In the genomic region with DNA sequence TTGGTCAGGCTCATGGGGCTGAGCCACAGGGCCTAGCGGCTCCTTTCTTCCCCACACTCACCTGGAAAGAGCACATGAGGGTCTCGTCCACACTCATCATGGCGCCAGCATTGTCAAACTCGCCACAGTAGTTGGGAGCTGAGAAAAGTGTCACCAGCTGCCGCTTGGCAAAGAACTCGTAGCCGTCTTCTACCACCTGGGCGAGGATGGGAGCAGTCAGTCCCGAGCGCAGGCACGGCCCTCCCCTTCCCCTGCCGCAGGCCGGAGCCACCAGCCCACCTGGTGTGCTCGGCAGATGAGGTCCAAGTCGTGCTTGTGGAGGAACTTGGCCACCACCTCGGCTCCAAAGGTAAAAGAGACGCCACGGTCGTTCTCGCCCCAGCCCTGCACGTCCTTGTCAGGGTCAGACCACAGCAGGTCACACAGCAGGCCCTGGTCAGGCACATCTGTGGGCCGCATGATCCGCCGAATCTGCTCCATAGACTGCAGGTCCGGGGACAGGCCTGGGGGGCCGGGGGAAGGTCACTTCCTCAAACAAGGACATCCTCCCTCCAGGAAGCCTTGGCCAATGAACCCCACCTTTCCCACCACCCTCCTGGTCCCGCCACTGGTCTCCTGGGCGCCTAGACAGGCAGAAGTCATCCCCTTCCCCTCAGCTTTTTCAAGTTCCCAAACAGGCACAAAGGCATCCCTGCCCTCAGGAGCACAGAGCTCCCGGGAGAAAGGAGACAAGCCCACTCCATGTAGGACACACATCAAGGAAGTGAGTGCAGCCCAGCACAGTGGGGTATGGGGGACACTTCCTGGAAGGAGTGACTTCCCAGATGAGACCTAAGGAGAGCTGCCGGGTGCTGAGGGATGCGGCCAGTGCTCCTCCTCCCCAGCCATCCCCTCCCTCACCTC, we compare ENCODE assay signal across 13 cellular contexts. TPM values are rescaled to one million over a fixed set of nuclear protein-coding genes. Genes with fewer than 3 reads are reported as not detected.
DNase-seq lines count a peak whose midpoint lies in the region; ATAC-seq and TF ChIP-seq lines count a peak whose summit lies in the region.
"Had no signal": no experiment of that assay in that cellular context is flagged by ENCODE, and none has a peak within 500 bp of the region (broad histone marks: within the 10 kb centered on the region; RNA-seq: fewer than 3 reads in every experiment).

No MANE protein-coding gene starts in this region.

- no peak overlapping the region for H3K27ac Mint-ChIP-seq in GM23338
- peak overlapping the region; percentile 22 for H3K27ac Mint-ChIP-seq in activated T-helper 2 cell treated with anti-CD3 and anti-CD28 coated beads, Interferon-gamma antibody, Interleukin-2, Interleukin-4, amounts not matched to agents 10 μg/mL and 5 μg/mL and 100 μg/mL, durations not matched to agents 14 hours and 24 hours and 36 hours
- peak overlapping the region in 8 of 9 donors; percentile 4 to 92 (median 76) for H3K27ac Mint-ChIP-seq in naive thymus-derived CD4-positive, alpha-beta T cell
- H3K27ac Mint-ChIP-seq in effector memory CD8-positive, alpha-beta T cell = peak overlapping the region in 1 of 2 donors; percentile 88

- H2AFZ ChIP-seq in GM23338 = no peak overlapping the region

- H3K27ac ChIP-seq in BLaER1 = peak overlapping the region; percentile 12; the same call in 1 of the 2 replicates
- 0 out of 2 replicates have a peak overlapping the region, but pooled peaks have one; percentile 32 for H3K27ac ChIP-seq in GM23338 (ENCODE audit: low read depth)
- peak overlapping the region; percentile 75 for H3K27ac ChIP-seq in naive thymus-derived CD4-positive, alpha-beta T cell (ENCODE audit: low read depth, low read length)
- H3K27ac ChIP-seq: SJSA1 had no signal

- no peaks in the 10 kb centered on the region for H3K9me3 ChIP-seq in BLaER1
- no peaks in the 10 kb centered on the region for H3K9me3 ChIP-seq in naive thymus-derived CD4-positive, alpha-beta T cell (ENCODE audit: control insufficient read depth in 2 of 3, low read length in 3 of 3)

- peak overlapping the region; percentile 18; the same call in 1 of the 2 replicates for H3K4me3 ChIP-seq in BLaER1
- H3K4me3 ChIP-seq in GM23338 = no peak overlapping the region
- no peak overlapping the region for H3K4me3 ChIP-seq in naive thymus-derived CD4-positive, alpha-beta T cell (ENCODE audit: low read length)
- H3K4me3 ChIP-seq: SJSA1 had no signal

- no peaks in the 10 kb centered on the region for H3K9me2 ChIP-seq in GM23338 (ENCODE audit: insufficient read depth)

- peak overlapping the region; percentile 96 for H3K9ac ChIP-seq in BLaER1

- H3K4me3 Mint-ChIP-seq in GM23338 = peak overlapping the region; percentile 29; the same call in 1 of the 3 replicates
- peak overlapping the region; percentile 87 for H3K4me3 Mint-ChIP-seq in activated T-helper 2 cell treated with anti-CD3 and anti-CD28 coated beads, Interferon-gamma antibody, Interleukin-2, Interleukin-4, amounts not matched to agents 10 μg/mL and 5 μg/mL and 100 μg/mL, durations not matched to agents 14 hours and 24 hours and 36 hours (ENCODE audit: low read depth)
- peak overlapping the region in 9 of 10 donors; percentile 10 to 99 (median 60) for H3K4me3 Mint-ChIP-seq in naive thymus-derived CD4-positive, alpha-beta T cell
- peak overlapping the region in 1 of 2 donors; percentile 99 for H3K4me3 Mint-ChIP-seq in effector memory CD8-positive, alpha-beta T cell

- no peak for ATAC-seq in GM23338
- no peak for ATAC-seq in naive thymus-derived CD4-positive, alpha-beta T cell
- no peak for ATAC-seq in effector memory CD8-positive, alpha-beta T cell (replicated peaks)
- ATAC-seq in HG02970 (IDR thresholded peaks at IDR 0.05; ENCODE audit: low FRiP score, unreplicated experiment) = no peak

- H3K79me2 ChIP-seq in GM23338 (replicated peaks; ENCODE audit: insufficient read depth) = peaks cover 16% of the 10 kb centered on the region

- intact Hi-C loops in activated T-helper 2 cell treated with anti-CD3 and anti-CD28 coated beads, Interferon-gamma antibody, Interleukin-2, Interleukin-4, amounts not matched to agents 10 μg/mL and 5 μg/mL and 100 μg/mL, durations not matched to agents 14 hours and 24 hours and 36 hours (cut with micrococcal nuclease) = no loop called here
- intact Hi-C loops in naive thymus-derived CD4-positive, alpha-beta T cell (cut with micrococcal nuclease) = no loop called here

- H3K4me1 ChIP-seq in BLaER1 = peaks cover 78% of the 10 kb centered on the region
- peaks cover 24% of the 10 kb centered on the region for H3K4me1 ChIP-seq in GM23338 (ENCODE audit: insufficient read depth)
- H3K4me1 ChIP-seq in naive thymus-derived CD4-positive, alpha-beta T cell (ENCODE audit: control insufficient read depth in 2 of 2, insufficient read depth in 2 of 2, low read length in 2 of 2) = peaks cover 44 to 54% of the 10 kb centered on the region in 2 donors

- H3K36me3 ChIP-seq in BLaER1 (peaks cover 64% of the 10 kb centered on the region), GM23338 (ENCODE audit: insufficient read depth) (no peaks in the 10 kb centered on the region)
- H3K36me3 ChIP-seq in naive thymus-derived CD4-positive, alpha-beta T cell (ENCODE audit: control insufficient read depth in 2 of 3, insufficient read depth in 3 of 3, low read length in 3 of 3) = peaks cover 13 to 59% (median 14%) of the 10 kb centered on the region in 3 experiments

- H3K4me1 Mint-ChIP-seq in GM23338 = peaks cover 30% of the 10 kb centered on the region
- peaks cover 26% of the 10 kb centered on the region for H3K4me1 Mint-ChIP-seq in activated T-helper 2 cell treated with anti-CD3 and anti-CD28 coated beads, Interferon-gamma antibody, Interleukin-2, Interleukin-4, amounts not matched to agents 10 μg/mL and 5 μg/mL and 100 μg/mL, durations not matched to agents 14 hours and 24 hours and 36 hours (ENCODE audit: low read depth)
- peaks cover 24 to 55% (median 43%) of the 10 kb centered on the region in 7 donors for H3K4me1 Mint-ChIP-seq in naive thymus-derived CD4-positive, alpha-beta T cell
- H3K4me1 Mint-ChIP-seq in effector memory CD8-positive, alpha-beta T cell (ENCODE audit: low read depth in 2 of 2) = peaks cover 32 to 35% of the 10 kb centered on the region in 2 donors

- H4K20me1 ChIP-seq in BLaER1 (peaks cover 69% of the 10 kb centered on the region), GM23338 (replicated peaks; ENCODE audit: insufficient read depth) (peaks cover 8% of the 10 kb centered on the region; the same call in 1 of the 2 replicates)

- H3F3A ChIP-seq in GM23338 (replicated peaks; ENCODE audit: low read depth) = 0 out of 2 replicates have a peak, but pooled peaks cover 4% of the 10 kb centered on the region

- no peak for TF ChIP-seq CTCF in GM23338 (conservative IDR thresholded peaks at IDR 0.05; ENCODE audit: low read depth in 2 of 2)

- peak overlapping the region; percentile 90 for H3K4me2 ChIP-seq in BLaER1
- no peak overlapping the region for H3K4me2 ChIP-seq in GM23338

- H3K9me3 Mint-ChIP-seq in GM23338 = no peaks in the 10 kb centered on the region
- H3K9me3 Mint-ChIP-seq in activated T-helper 2 cell treated with anti-CD3 and anti-CD28 coated beads, Interferon-gamma antibody, Interleukin-2, Interleukin-4, amounts not matched to agents 10 μg/mL and 5 μg/mL and 100 μg/mL, durations not matched to agents 14 hours and 24 hours and 36 hours = no peaks in the 10 kb centered on the region
- H3K9me3 Mint-ChIP-seq in naive thymus-derived CD4-positive, alpha-beta T cell = no peaks in the 10 kb centered on the region
- H3K9me3 Mint-ChIP-seq in effector memory CD8-positive, alpha-beta T cell = no peaks in the 10 kb centered on the region

- DNase-seq in GM23338 (ENCODE audit: low spot score) (no peak), cerebellum (ENCODE audit: low spot score) (no peak), occipital lobe (lab: John Stamatoyannopoulos, UW) (no peak)
- DNase-seq in activated T-helper 2 cell treated with anti-CD3 and anti-CD28 coated beads, Interferon-gamma antibody, Interleukin-2, Interleukin-4, amounts not matched to agents 10 μg/mL and 5 μg/mL and 100 μg/mL, durations not matched to agents 14 hours and 24 hours and 36 hours (ENCODE audit: low spot score) = no peak
- no peak for DNase-seq in naive thymus-derived CD4-positive, alpha-beta T cell
- DNase-seq in effector memory CD8-positive, alpha-beta T cell = no peak
- DNase-seq: activated CD4-positive, CD25-positive, alpha-beta regulatory T cell; activated gamma-delta T cell treated with Interleukin-2 at 50 U/mL for 16 hours; NCI-H187; NCI-H526 treated with DMSO at 0.1 percent for 48 hours had no signal

- H3K27me3 Mint-ChIP-seq in GM23338 (ENCODE audit: insufficient read depth, low read depth, poor library complexity) = peaks cover 14% of the 10 kb centered on the region
- H3K27me3 Mint-ChIP-seq in activated T-helper 2 cell treated with anti-CD3 and anti-CD28 coated beads, Interferon-gamma antibody, Interleukin-2, Interleukin-4, amounts not matched to agents 10 μg/mL and 5 μg/mL and 100 μg/mL, durations not matched to agents 14 hours and 24 hours and 36 hours (ENCODE audit: low read depth) = no peaks in the 10 kb centered on the region
- no peaks in the 10 kb centered on the region for H3K27me3 Mint-ChIP-seq in naive thymus-derived CD4-positive, alpha-beta T cell
- H3K27me3 Mint-ChIP-seq in effector memory CD8-positive, alpha-beta T cell = no peaks in the 10 kb centered on the region

- H3K27me3 ChIP-seq in BLaER1 (no peaks in the 10 kb centered on the region), GM23338 (ENCODE audit: insufficient read depth) (no peaks in the 10 kb centered on the region)
- H3K27me3 ChIP-seq in naive thymus-derived CD4-positive, alpha-beta T cell (ENCODE audit: control insufficient read depth in 2 of 2, insufficient read depth in 2 of 2, low read length in 2 of 2) = no peaks in the 10 kb centered on the region
- H3K27me3 ChIP-seq: SJSA1 had no signal

- POLR2A ChIA-PET in naive thymus-derived CD4-positive, alpha-beta T cell (lab: Charles Lee) = interaction anchor here (1.1 to 25.4 kb wide), 8 partner anchors 10 to 122 kb away, joined by 3 to 1530 read pairs (median 6); a partner anchor contains a TSS

- CTCF ChIA-PET in naive thymus-derived CD4-positive, alpha-beta T cell (lab: Charles Lee) = interaction anchor here (1.2 to 6.0 kb wide), 3 partner anchors 40 to 232 kb away, joined by 3 to 37 read pairs (median 4); a partner anchor contains a TSS

- peaks cover 38% of the 10 kb centered on the region for H3K36me3 Mint-ChIP-seq in GM23338 (ENCODE audit: low read depth)
- H3K36me3 Mint-ChIP-seq in activated T-helper 2 cell treated with anti-CD3 and anti-CD28 coated beads, Interferon-gamma antibody, Interleukin-2, Interleukin-4, amounts not matched to agents 10 μg/mL and 5 μg/mL and 100 μg/mL, durations not matched to agents 14 hours and 24 hours and 36 hours (ENCODE audit: low read depth) = peaks cover 39% of the 10 kb centered on the region
- peaks cover 0 to 27% (median 0%) of the 10 kb centered on the region in 5 donors for H3K36me3 Mint-ChIP-seq in naive thymus-derived CD4-positive, alpha-beta T cell
- H3K36me3 Mint-ChIP-seq in effector memory CD8-positive, alpha-beta T cell (ENCODE audit: insufficient read depth) = peaks cover 62% of the 10 kb centered on the region

RNA-seq across cellular contexts. Expression of a gene that starts 2.7 kb away (rescaled TPM):
- total RNA-seq in GM23338 (2014; rRNA removed; shearing (Covaris generic)) = 227 and 237 TPM in 2 replicates
- 217 TPM in 2 replicates for polyA plus RNA-seq in GM23338 (2016; fragmentation: Nextera tagmentation; extraction: Ambion mirVana)
- 250 and 262 TPM in 2 replicates for total RNA-seq in activated T-helper 2 cell treated with anti-CD3 and anti-CD28 coated beads, Interferon-gamma antibody, Interleukin-2, Interleukin-4, amounts not matched to agents 10 μg/mL and 5 μg/mL and 100 μg/mL, durations not matched to agents 14 hours and 24 hours and 36 hours
- total RNA-seq in naive thymus-derived CD4-positive, alpha-beta T cell = 100 to 1,000 TPM in 4 of 5 experiments, 10 to 100 TPM in 1; 83.0 to 339 (median 122) TPM
- polyA plus RNA-seq in naive thymus-derived CD4-positive, alpha-beta T cell = 100 to 1,000 TPM; 350 to 363 TPM
- total RNA-seq in cerebellum (41.6 TPM), occipital lobe (53.5 TPM)

RNA-seq across cellular contexts. Expression of a gene that starts 5.0 kb away (rescaled TPM):
- total RNA-seq in GM23338 (2014; rRNA removed; shearing (Covaris generic)) = 0.31 and 0.35 TPM in 2 replicates
- polyA plus RNA-seq in GM23338 (2016; fragmentation: Nextera tagmentation; extraction: Ambion mirVana) = 0.17 and 0.31 TPM in 2 replicates
- total RNA-seq in activated T-helper 2 cell treated with anti-CD3 and anti-CD28 coated beads, Interferon-gamma antibody, Interleukin-2, Interleukin-4, amounts not matched to agents 10 μg/mL and 5 μg/mL and 100 μg/mL, durations not matched to agents 14 hours and 24 hours and 36 hours = 112 and 118 TPM in 2 replicates
- total RNA-seq in naive thymus-derived CD4-positive, alpha-beta T cell = 100 to 1,000 TPM; 243 to 425 (median 346) TPM
- polyA plus RNA-seq in naive thymus-derived CD4-positive, alpha-beta T cell = 100 to 1,000 TPM; 225 to 366 TPM
- total RNA-seq in cerebellum (not detected), occipital lobe (0.16 TPM)
- total RNA-seq: SJSA1 had no signal

RNA-seq across cellular contexts. Expression of a gene that starts 7.1 kb away (rescaled TPM):
- 13.9 and 16.5 TPM in 2 replicates for total RNA-seq in GM23338 (2014; rRNA removed; shearing (Covaris generic))
- 17.0 and 18.9 TPM in 2 replicates for polyA plus RNA-seq in GM23338 (2016; fragmentation: Nextera tagmentation; extraction: Ambion mirVana)
- 32.1 and 34.1 TPM in 2 replicates for total RNA-seq in activated T-helper 2 cell treated with anti-CD3 and anti-CD28 coated beads, Interferon-gamma antibody, Interleukin-2, Interleukin-4, amounts not matched to agents 10 μg/mL and 5 μg/mL and 100 μg/mL, durations not matched to agents 14 hours and 24 hours and 36 hours
- total RNA-seq in naive thymus-derived CD4-positive, alpha-beta T cell = 10 to 100 TPM; 25.6 to 48.0 (median 45.0) TPM
- 1 to 10 TPM; 6.3 to 7.2 TPM for polyA plus RNA-seq in naive thymus-derived CD4-positive, alpha-beta T cell
- total RNA-seq in cerebellum (19.6 TPM), occipital lobe (14.0 TPM)

RNA-seq across cellular contexts. Expression of a gene that starts 16.6 kb away (rescaled TPM):
- 0.27 and 0.76 TPM in 2 replicates for total RNA-seq in GM23338 (2014; rRNA removed; shearing (Covaris generic))
- 0.52 and 0.63 TPM in 2 replicates for polyA plus RNA-seq in GM23338 (2016; fragmentation: Nextera tagmentation; extraction: Ambion mirVana)
- 0.51 and 0.68 TPM in 2 replicates for total RNA-seq in activated T-helper 2 cell treated with anti-CD3 and anti-CD28 coated beads, Interferon-gamma antibody, Interleukin-2, Interleukin-4, amounts not matched to agents 10 μg/mL and 5 μg/mL and 100 μg/mL, durations not matched to agents 14 hours and 24 hours and 36 hours
- total RNA-seq in naive thymus-derived CD4-positive, alpha-beta T cell = 10 to 100 TPM in 2 of 5 experiments, 1 to 10 TPM in 2, under 1 TPM in 1; 0.53 to 14.2 (median 5.1) TPM
- polyA plus RNA-seq in naive thymus-derived CD4-positive, alpha-beta T cell = 1 to 10 TPM in 1 of 2 donors, under 1 TPM in 1; 0.97 to 1.4 TPM
- total RNA-seq in cerebellum (0.18 TPM), occipital lobe (0.16 TPM)
- total RNA-seq: SJSA1 had no signal

RNA-seq across cellular contexts. Expression of a gene that starts 25.5 kb away (rescaled TPM):
- total RNA-seq in GM23338 (2014; rRNA removed; shearing (Covaris generic)) = 0.19 TPM in 1 of 2 replicates, not detected in the other
- 0.17 and 0.32 TPM in 2 replicates for polyA plus RNA-seq in GM23338 (2016; fragmentation: Nextera tagmentation; extraction: Ambion mirVana)
- 2.9 and 3.0 TPM in 2 replicates for total RNA-seq in activated T-helper 2 cell treated with anti-CD3 and anti-CD28 coated beads, Interferon-gamma antibody, Interleukin-2, Interleukin-4, amounts not matched to agents 10 μg/mL and 5 μg/mL and 100 μg/mL, durations not matched to agents 14 hours and 24 hours and 36 hours
- total RNA-seq in naive thymus-derived CD4-positive, alpha-beta T cell = 1 to 10 TPM in 2 of 5 experiments, under 1 TPM in 3; 0.32 to 7.8 (median 0.70) TPM
- not detected for polyA plus RNA-seq in naive thymus-derived CD4-positive, alpha-beta T cell
- total RNA-seq in cerebellum (0.27 TPM), occipital lobe (not detected)

Comparison
In these comparisons a context has a peak if more than half of its experiments do, and no peak if none do; other contexts are left out.
1. H3K27ac ChIP-seq: peak in every context shown above with its lines; median percentile 75 in naive thymus-derived CD4-positive, alpha-beta T cell; 32 in GM23338; 12 in BLaER1.
2. RNA of a gene that starts 5.0 kb away (total RNA-seq): 243 to 425 TPM in naive thymus-derived CD4-positive, alpha-beta T cell and 112 to 118 TPM in activated T-helper 2 cell treated with anti-CD3 and anti-CD28 coated beads, Interferon-gamma antibody, Interleukin-2, Interleukin-4, amounts not matched to agents 10 μg/mL and 5 μg/mL and 100 μg/mL, durations not matched to agents 14 hours and 24 hours and 36 hours; 0.31 to 0.35 TPM in GM23338, 0.16 TPM in occipital lobe (single experiment) and not detected in cerebellum (single experiment); every median in the first group is over 10 times any median in the second.